ENCODE assay signal across 8 cellular contexts in genomic region chrX:103254921-103255455, GRCh38. TPM values are rescaled to one million over a fixed set of nuclear protein-coding genes. Genes with fewer than 3 reads are reported as not detected.
DNase-seq lines count a peak whose midpoint lies in the region; TF ChIP-seq lines count a peak whose summit lies in the region.

TSS of gene TCEAL8 (minus strand) at chrX:103255155. CDS start at chrX:103253979, 1,176 bp downstream.

- H3K4me3 ChIP-seq in Loucy (ENCODE audit: low read length, poor library complexity, severe bottlenecking) (peak within 1 kb of the TSS; percentile 97), SJCRH30 (peak within 1 kb of the TSS; percentile 82)

- H3K79me2 ChIP-seq in Loucy (ENCODE audit: insufficient read depth, low read length) = peaks cover 37% of the 10 kb centered on the region

- peaks cover 2% of the 10 kb centered on the region for H3K36me3 Mint-ChIP-seq in activated naive CD4-positive, alpha-beta T cell treated with anti-CD3 and anti-CD28 coated beads, Interleukin-2, amount 50 U/mL, for 24 hours

- peaks cover 14% of the 10 kb centered on the region for H3K4me1 ChIP-seq in Loucy (ENCODE audit: insufficient read depth, low read length, poor library complexity, severe bottlenecking)
- H3K4me1 ChIP-seq in SJCRH30 = no peaks in the 10 kb centered on the region

- H2AFZ ChIP-seq in Loucy (ENCODE audit: low read length) = peak within 1 kb of the TSS; percentile 96

- DNase-seq in EH (ENCODE audit: low read depth) = peak; percentile 81
- DNase-seq in H4 (ENCODE audit: low spot score) = peak; percentile 80
- DNase-seq in SJCRH30 = peak; percentile 83 to 88
- peak; percentile 92 for DNase-seq in globus pallidus (ENCODE audit: low spot score)
- DNase-seq in non-pigmented ciliary epithelial cell (ENCODE audit: low read depth) = peak; percentile 23
- peak; percentile 92 for DNase-seq in superior temporal gyrus (ENCODE audit: extremely low spot score)

- H3K36me3 ChIP-seq in Loucy (ENCODE audit: insufficient read depth, low read length) = no peaks in the 10 kb centered on the region
- H3K36me3 ChIP-seq in SJCRH30 = peaks cover 6% of the 10 kb centered on the region

- TF ChIP-seq CTCF in Loucy (conservative IDR thresholded peaks at IDR 0.05; ENCODE audit: low read length) = no peak

- H3K9me3 ChIP-seq in Loucy (ENCODE audit: insufficient read depth, low read depth, low read length) (no peaks in the 10 kb centered on the region), SJCRH30 (replicated peaks) (no peaks in the 10 kb centered on the region)

- H4K20me1 ChIP-seq in Loucy (ENCODE audit: insufficient read depth, low read length, poor library complexity, severe bottlenecking) = peaks cover 16% of the 10 kb centered on the region

- H3K9ac ChIP-seq in Loucy (ENCODE audit: low read depth, low read length, poor library complexity, severe bottlenecking) = peak within 1 kb of the TSS; percentile 98

- H3K9me3 Mint-ChIP-seq in activated naive CD4-positive, alpha-beta T cell treated with anti-CD3 and anti-CD28 coated beads, Interleukin-2, amount 50 U/mL, for 24 hours = no peaks in the 10 kb centered on the region

- H3K4me1 Mint-ChIP-seq in activated naive CD4-positive, alpha-beta T cell treated with anti-CD3 and anti-CD28 coated beads, Interleukin-2, amount 50 U/mL, for 24 hours = peaks cover 26% of the 10 kb centered on the region

- H3K9me2 ChIP-seq in Loucy (replicated peaks; ENCODE audit: low read depth, low read length) = no peaks in the 10 kb centered on the region

- peak within 1 kb of the TSS; percentile 97 for H3K27ac Mint-ChIP-seq in activated naive CD4-positive, alpha-beta T cell treated with anti-CD3 and anti-CD28 coated beads, Interleukin-2, amount 50 U/mL, for 24 hours

- no peaks in the 10 kb centered on the region for H3F3A ChIP-seq in Loucy (ENCODE audit: low read depth)

- peak within 1 kb of the TSS; percentile 93 for H3K4me2 ChIP-seq in Loucy (ENCODE audit: low read depth, low read length, poor library complexity, severe bottlenecking)

- H3K27me3 ChIP-seq in Loucy (ENCODE audit: insufficient read depth, low read length, poor library complexity, severe bottlenecking) (no peaks in the 10 kb centered on the region), SJCRH30 (no peaks in the 10 kb centered on the region)

- H3K4me3 Mint-ChIP-seq in activated naive CD4-positive, alpha-beta T cell treated with anti-CD3 and anti-CD28 coated beads, Interleukin-2, amount 50 U/mL, for 24 hours = peak within 1 kb of the TSS; percentile 99

- no peaks in the 10 kb centered on the region for H3K27me3 Mint-ChIP-seq in activated naive CD4-positive, alpha-beta T cell treated with anti-CD3 and anti-CD28 coated beads, Interleukin-2, amount 50 U/mL, for 24 hours

- peak within 1 kb of the TSS; percentile 87 for H3K27ac ChIP-seq in SJCRH30

RNA-seq across cellular contexts. Expression of gene TCEAL8, which starts in this region (rescaled TPM):
- total RNA-seq in H4 (2014; rRNA removed; shearing (Covaris generic)) = 186 and 188 TPM in 2 replicates
- 99.4 and 103 TPM in 2 replicates for total RNA-seq in SJCRH30 (2014; rRNA removed; shearing (Covaris generic))

Comparison
In these comparisons a context has a peak if more than half of its experiments do, and no peak if none do; other contexts are left out.
1. Peak in every context shown above with its lines: DNase-seq, H3K4me3 ChIP-seq and H3K27ac ChIP-seq.
2. DNase-seq: peak in every context shown above with its lines; median percentile 92 in globus pallidus; 92 in superior temporal gyrus; 86 in SJCRH30; 81 in EH; 80 in H4; 23 in non-pigmented ciliary epithelial cell.